ENCODE assay signal across 19 cellular contexts in the genomic region with DNA sequence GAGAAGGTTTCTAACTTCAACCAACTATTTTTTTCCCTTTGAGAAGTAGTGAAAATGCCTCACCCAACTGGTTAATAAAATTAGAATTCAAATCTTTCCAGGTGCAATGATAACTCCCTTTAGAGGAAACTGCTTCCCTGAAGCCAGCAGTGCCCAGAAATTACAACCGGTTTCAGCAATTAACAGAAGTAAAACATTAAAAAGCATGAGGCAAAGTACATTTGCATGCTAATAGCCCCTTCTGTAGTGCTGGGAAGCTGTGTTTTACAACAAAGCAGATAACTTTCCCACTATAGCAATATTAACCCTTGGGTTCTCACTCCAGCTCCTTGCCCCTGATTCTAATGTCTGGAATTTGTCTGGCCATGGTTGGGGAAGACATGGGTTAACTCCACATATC.
"Had no signal": no experiment of that assay in that cellular context is flagged by ENCODE, and none has a peak within 500 bp of the region (broad histone marks: within the 10 kb centered on the region; RNA-seq: fewer than 3 reads in every experiment).

No MANE protein-coding gene starts in this region.

- H3K4me1 ChIP-seq: lower lobe of right lung, prostate gland, vagina had no signal

- ATAC-seq: activated CD8-positive, alpha-beta T cell treated with anti-CD3 and anti-CD28 coated beads for 36 hours; activated T-helper 17 cell treated with anti-CD3 and anti-CD28 coated beads, Interleukin-2, amount 50 U/mL, for 72 hours; lower lobe of right lung; right cardiac atrium; stimulated activated naive CD8-positive, alpha-beta T cell treated with anti-CD3 and anti-CD28 coated beads, Interleukin-15, amount 100 ng/mL, for 72 hours had no signal

- H3K4me3 Mint-ChIP-seq: activated CD4-positive, alpha-beta T cell treated with anti-CD3 and anti-CD28 coated beads, Interleukin-2, amount 10 ng/mL, durations not matched to agents 24 days and 14 days; activated CD8-positive, alpha-beta T cell treated with anti-CD3 and anti-CD28 coated beads for 36 hours; activated naive CD8-positive, alpha-beta T cell treated with anti-CD3 and anti-CD28 coated beads, Interleukin-2, amount 10 ng/mL, durations not matched to agents 7 days and 5 days; activated T-helper 17 cell treated with anti-CD3 and anti-CD28 coated beads, Interleukin-2, amount 50 U/mL, for 72 hours; immature natural killer cell; stimulated activated naive CD8-positive, alpha-beta T cell treated with anti-CD3 and anti-CD28 coated beads, Interleukin-15, amount 100 ng/mL, for 72 hours; T-helper 2 cell treated with Interferon-gamma antibody and Interleukin-4, amounts not matched to agents 5 μg/mL and 100 μg/mL, for 36 hours had no signal

- H3K36me3 Mint-ChIP-seq: activated naive CD8-positive, alpha-beta T cell treated with anti-CD3 and anti-CD28 coated beads, Interleukin-2, amount 10 ng/mL, durations not matched to agents 7 days and 5 days had no signal

- H3K27ac ChIP-seq: dorsolateral prefrontal cortex, lower lobe of right lung, prostate gland, suprapubic skin, vagina had no signal

- H3K9me3 Mint-ChIP-seq: activated CD4-positive, alpha-beta T cell treated with anti-CD3 and anti-CD28 coated beads, Interleukin-2, amount 10 ng/mL, durations not matched to agents 24 days and 14 days; activated T-helper 17 cell treated with anti-CD3 and anti-CD28 coated beads, Interleukin-2, amount 50 U/mL, for 72 hours had no signal

- H3K4me3 ChIP-seq: dorsolateral prefrontal cortex, lower lobe of right lung, prostate gland, suprapubic skin, vagina had no signal

- DNase-seq: activated CD4-positive, alpha-beta T cell treated with anti-CD3 and anti-CD28 coated beads, Interleukin-2, amount 10 ng/mL, durations not matched to agents 24 days and 14 days; activated CD8-positive, alpha-beta T cell treated with anti-CD3 and anti-CD28 coated beads for 36 hours; activated naive CD4-positive, alpha-beta T cell; activated naive CD8-positive, alpha-beta T cell treated with anti-CD3 and anti-CD28 coated beads, Interleukin-2, amount 10 ng/mL, durations not matched to agents 7 days and 5 days; activated T-cell treated with anti-CD3 and anti-CD28 coated beads, Interleukin-2, amount 50 U/mL, for 1 hour; amygdala; caudate nucleus; dorsolateral prefrontal cortex; foreskin melanocyte; immature natural killer cell; lower lobe of right lung; right cardiac atrium; stimulated activated naive CD8-positive, alpha-beta T cell treated with anti-CD3 and anti-CD28 coated beads, Interleukin-15, amount 100 ng/mL, for 72 hours; trophoblast cell had no signal

- H3K9me3 ChIP-seq: lower lobe of right lung, prostate gland, suprapubic skin, vagina had no signal

- H3K27me3 ChIP-seq: vagina had no signal

- H3K4me1 Mint-ChIP-seq: activated CD4-positive, alpha-beta T cell treated with anti-CD3 and anti-CD28 coated beads, Interleukin-2, amount 10 ng/mL, durations not matched to agents 24 days and 14 days; activated naive CD8-positive, alpha-beta T cell treated with anti-CD3 and anti-CD28 coated beads, Interleukin-2, amount 10 ng/mL, durations not matched to agents 7 days and 5 days; activated T-helper 17 cell treated with anti-CD3 and anti-CD28 coated beads, Interleukin-2, amount 50 U/mL, for 72 hours; immature natural killer cell; stimulated activated naive CD8-positive, alpha-beta T cell treated with anti-CD3 and anti-CD28 coated beads, Interleukin-15, amount 100 ng/mL, for 72 hours had no signal

- H3K27ac Mint-ChIP-seq: activated CD4-positive, alpha-beta T cell treated with anti-CD3 and anti-CD28 coated beads, Interleukin-2, amount 10 ng/mL, durations not matched to agents 24 days and 14 days; activated CD8-positive, alpha-beta T cell treated with anti-CD3 and anti-CD28 coated beads for 36 hours; activated naive CD8-positive, alpha-beta T cell treated with anti-CD3 and anti-CD28 coated beads, Interleukin-2, amount 10 ng/mL, durations not matched to agents 7 days and 5 days; activated T-helper 17 cell treated with anti-CD3 and anti-CD28 coated beads, Interleukin-2, amount 50 U/mL, for 72 hours; immature natural killer cell; stimulated activated naive CD8-positive, alpha-beta T cell treated with anti-CD3 and anti-CD28 coated beads, Interleukin-15, amount 100 ng/mL, for 72 hours; T-helper 2 cell treated with Interferon-gamma antibody and Interleukin-4, amounts not matched to agents 5 μg/mL and 100 μg/mL, for 36 hours had no signal

- H3K36me3 ChIP-seq: lower lobe of right lung, prostate gland, suprapubic skin, vagina had no signal
